Comparison of ENCODE assay signal across 14 cellular contexts in the genomic region with DNA sequence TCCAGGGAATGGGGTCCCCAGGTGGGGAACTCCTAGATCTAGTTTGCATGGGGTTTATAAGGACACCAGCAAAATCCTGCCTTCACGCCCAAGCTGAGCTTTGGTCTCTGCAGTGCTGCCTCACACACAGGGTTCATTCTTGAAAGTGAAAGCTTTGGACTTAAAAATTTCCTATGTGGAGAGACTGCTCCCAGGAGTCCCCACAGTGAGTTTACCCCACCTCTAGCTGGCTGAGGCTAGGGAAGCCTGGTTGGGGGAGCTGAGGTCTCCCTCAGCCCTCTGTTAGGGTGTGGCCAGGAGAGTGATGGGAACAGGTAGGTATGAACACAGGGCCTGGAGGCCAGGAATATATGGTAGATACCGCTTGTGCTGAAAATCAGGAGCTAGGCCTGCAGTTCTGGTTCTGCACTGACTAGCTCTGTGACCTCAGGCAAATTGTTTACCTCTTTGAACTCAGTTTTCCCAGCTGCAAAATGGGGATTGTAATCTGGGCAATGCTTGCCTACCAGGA. TPM values are rescaled to one million over a fixed set of nuclear protein-coding genes. Genes with fewer than 3 reads are reported as not detected.
DNase-seq lines count a peak whose midpoint lies in the region; ATAC-seq, FAIRE-seq and TF ChIP-seq lines count a peak whose summit lies in the region.
"Had no signal": no experiment of that assay in that cellular context is flagged by ENCODE, and none has a peak within 500 bp of the region (broad histone marks: within the 10 kb centered on the region; RNA-seq: fewer than 3 reads in every experiment).

No MANE protein-coding gene starts in this region.

- peaks cover 9% of the 10 kb centered on the region for H3K4me1 Mint-ChIP-seq in stimulated activated naive CD8-positive, alpha-beta T cell treated with anti-CD3 and anti-CD28 coated beads, Interleukin-15, amount 100 ng/mL, for 72 hours

- intact Hi-C loops in mammary epithelial cell (cut with micrococcal nuclease), result no loop called here
- intact Hi-C loops in breast epithelium (cut with DNase I; ENCODE audit: low total_unique reads), result no loop called here
- intact Hi-C loops in colonic mucosa (cut with DNase I), result no loop called here
- intact Hi-C loops in HepG2 (cut with micrococcal nuclease; ENCODE audit: unreplicated experiment), result loop anchor here (1.0 to 10.0 kb wide), 2 partner anchors 12 to 59 kb away; no protein-coding TSS in a partner anchor

- TF ChIP-seq EP300 in HepG2 (IDR thresholded peaks at IDR 0.05; ENCODE audit: low read depth in 2 of 2, low read length in 2 of 2), result no peak
- no peak for TF ChIP-seq EP300 in HepG2 (CRISPR knock-in tag; IDR thresholded peaks at IDR 0.05; ENCODE audit: borderline replicate concordance)
- TF ChIP-seq EP300 in upper lobe of left lung (IDR thresholded peaks at IDR 0.05), result no peak

- BruUV-seq in mammary epithelial cell (replicated peaks; lab: Mats Ljungman, UMichigan) (no TSS peak), HepG2 (replicated peaks; lab: Mats Ljungman, UMichigan) (TSS peak; percentile 40)

- no peak overlapping the region for H3K4me3 Mint-ChIP-seq in stimulated activated naive CD8-positive, alpha-beta T cell treated with anti-CD3 and anti-CD28 coated beads, Interleukin-15, amount 100 ng/mL, for 72 hours
- H3K4me3 Mint-ChIP-seq: activated T-helper 1 cell treated with anti-CD3 and anti-CD28 coated beads, Interleukin-12 subunit alpha, Interleukin-12 subunit beta, Interleukin-2, Interleukin-4 antibody, amounts not matched to agents 30 ng/mL and 10 ng/mL and 1 ng/mL, durations not matched to agents 14 hours and 24 hours and 36 hours; nephron progenitor cell had no signal

- H3K27me3 Mint-ChIP-seq in stimulated activated naive CD8-positive, alpha-beta T cell treated with anti-CD3 and anti-CD28 coated beads, Interleukin-15, amount 100 ng/mL, for 72 hours, result no peaks in the 10 kb centered on the region
- H3K27me3 Mint-ChIP-seq: activated B cell treated with CpG ODN at 0.5 μM for 24 hours had no signal

- TF ChIP-seq POLR2A in breast epithelium (IDR thresholded peaks at IDR 0.05) (no peak), HepG2 (IDR thresholded peaks at IDR 0.05; ENCODE audit: insufficient read depth in 1 of 2, low read depth in 2 of 2, low read length in 2 of 2) (no peak; a peak in 1 of 4 replicates), upper lobe of left lung (IDR thresholded peaks at IDR 0.05) (no peak)

- H3K4me2 ChIP-seq in mammary epithelial cell (ENCODE audit: insufficient read depth, low read depth, low read length), result no peak overlapping the region
- peak overlapping the region; percentile 82 for H3K4me2 ChIP-seq in HepG2 (ENCODE audit: low read depth, low read length)

- CTCF ChIA-PET in mammary epithelial cell (lab: Charles Lee; ENCODE audit: low non-redundant PET), result no interaction called here
- CTCF ChIA-PET in HepG2 (lab: Yijun Ruan, JAX; ENCODE audit: low intra/inter-chr PET ratio, low total read pairs), result no interaction called here

- H3K4me1 ChIP-seq in mammary epithelial cell (ENCODE audit: insufficient read depth, low read length) (peaks cover 25% of the 10 kb centered on the region), breast epithelium (no peaks in the 10 kb centered on the region), colonic mucosa (peaks cover 6% of the 10 kb centered on the region), HepG2 (ENCODE audit: insufficient read depth, low read length) (peaks cover 47% of the 10 kb centered on the region), upper lobe of left lung (peaks cover 0 to 24% (median 19%) of the 10 kb centered on the region in 4 donors)

- H3K27ac ChIP-seq in mammary epithelial cell (ENCODE audit: insufficient read depth, low read depth, low read length) (no peak overlapping the region), breast epithelium (peak overlapping the region in 1 of 2 donors; percentile 79), colonic mucosa (peak overlapping the region; percentile 65), HepG2 (ENCODE audit: extremely low read length, insufficient read depth, low read length) (peak overlapping the region; percentile 59), upper lobe of left lung (peak overlapping the region in 3 of 4 donors; percentile 44 to 68 (median 63))
- H3K27ac ChIP-seq: cardiac muscle cell had no signal

- H3K9me3 ChIP-seq in mammary epithelial cell (replicated peaks; ENCODE audit: insufficient read depth, low read length), result no peaks in the 10 kb centered on the region
- H3K9me3 ChIP-seq in breast epithelium, result no peaks in the 10 kb centered on the region
- no peaks in the 10 kb centered on the region for H3K9me3 ChIP-seq in colonic mucosa
- H3K9me3 ChIP-seq in HepG2 (ENCODE audit: low read length), result no peaks in the 10 kb centered on the region
- no peaks in the 10 kb centered on the region for H3K9me3 ChIP-seq in upper lobe of left lung
- H3K9me3 ChIP-seq: heart left ventricle had no signal

- peak; percentile 92 for ATAC-seq in HepG2
- ATAC-seq in upper lobe of left lung (ENCODE audit: low FRiP score in 2 of 2), result no peak
- no peak for ATAC-seq in stimulated activated naive CD8-positive, alpha-beta T cell treated with anti-CD3 and anti-CD28 coated beads, Interleukin-15, amount 100 ng/mL, for 72 hours
- no peak for ATAC-seq in HG02798 (IDR thresholded peaks at IDR 0.05; ENCODE audit: poor library complexity, unreplicated experiment)

- H3K36me3 ChIP-seq in mammary epithelial cell (ENCODE audit: insufficient read depth, low read length) (no peaks in the 10 kb centered on the region), breast epithelium (no peaks in the 10 kb centered on the region), colonic mucosa (no peaks in the 10 kb centered on the region), HepG2 (replicated peaks in 1 of 2; ENCODE audit: control insufficient read depth in 1 of 2, insufficient read depth in 2 of 2, low read length in 2 of 2) (no peaks in the 10 kb centered on the region), upper lobe of left lung (no peaks in the 10 kb centered on the region)
- H3K36me3 ChIP-seq: cardiac muscle cell, heart left ventricle had no signal

- no peak overlapping the region for H3K27ac Mint-ChIP-seq in stimulated activated naive CD8-positive, alpha-beta T cell treated with anti-CD3 and anti-CD28 coated beads, Interleukin-15, amount 100 ng/mL, for 72 hours
- H3K27ac Mint-ChIP-seq: activated B cell treated with CpG ODN at 0.5 μM for 24 hours; activated T-helper 1 cell treated with anti-CD3 and anti-CD28 coated beads, Interleukin-12 subunit alpha, Interleukin-12 subunit beta, Interleukin-2, Interleukin-4 antibody, amounts not matched to agents 30 ng/mL and 10 ng/mL and 1 ng/mL, durations not matched to agents 14 hours and 24 hours and 36 hours had no signal

- dilution Hi-C loops in mammary epithelial cell (cut with HindIII; ENCODE audit: low sequenced_read_pairs), result loop anchor here (5.0 kb wide), 1 partner anchor 256 kb away; no protein-coding TSS in a partner anchor

- H2AFZ ChIP-seq in mammary epithelial cell (ENCODE audit: low read depth, low read length) (no peak overlapping the region), HepG2 (ENCODE audit: low read length) (no peak overlapping the region)

- H4K20me1 ChIP-seq in mammary epithelial cell (ENCODE audit: insufficient read depth, low read length) (no peaks in the 10 kb centered on the region), HepG2 (ENCODE audit: insufficient read depth, low read length) (no peaks in the 10 kb centered on the region)

- TF ChIP-seq CTCF in mammary epithelial cell (conservative IDR thresholded peaks at IDR 0.05 in 1 of 2, IDR thresholded peaks at IDR 0.05 in 1 of 2; ENCODE audit: extremely low read depth in 1 of 2, insufficient read depth in 1 of 2, low read depth in 1 of 2, low read length in 2 of 2) (no peak), breast epithelium (IDR thresholded peaks at IDR 0.05) (no peak), colonic mucosa (IDR thresholded peaks at IDR 0.05) (no peak), HepG2 (CRISPR knock-in tag; IDR thresholded peaks at IDR 0.05) (0 out of 2 replicates have a peak, but pooled peaks have one; percentile 13), upper lobe of left lung (IDR thresholded peaks at IDR 0.05) (no peak)

- no peak overlapping the region for H3K4me3 ChIP-seq in mammary epithelial cell (replicated peaks in 1 of 3; ENCODE audit: insufficient read depth in 1 of 3, low read depth in 2 of 3, low read length in 3 of 3)
- no peak overlapping the region for H3K4me3 ChIP-seq in breast epithelium
- no peak overlapping the region for H3K4me3 ChIP-seq in colonic mucosa
- peak overlapping the region in 2 of 3 experiments; percentile 45 to 63; a peak in 4 of 6 replicates for H3K4me3 ChIP-seq in HepG2 (replicated peaks in 1 of 3; ENCODE audit: insufficient read depth in 1 of 3, low read depth in 2 of 3, low read length in 3 of 3)
- H3K4me3 ChIP-seq in upper lobe of left lung, result peak overlapping the region in 2 of 4 donors; percentile 37 to 38
- H3K4me3 ChIP-seq: cardiac muscle cell had no signal

- TF ChIP-seq RAD21 in HepG2 (CRISPR knock-in tag; IDR thresholded peaks at IDR 0.05), result peak; percentile 20; the same call in 1 of the 2 replicates

- peak; percentile 8 for DNase-seq in mammary epithelial cell
- DNase-seq in breast epithelium (ENCODE audit: low spot score in 2 of 2), result no peak
- peak; percentile 47 for DNase-seq in colonic mucosa
- peak; percentile 81 for DNase-seq in HepG2 (ENCODE audit: low spot score)
- no peak for DNase-seq in upper lobe of left lung
- DNase-seq in stimulated activated naive CD8-positive, alpha-beta T cell treated with anti-CD3 and anti-CD28 coated beads, Interleukin-15, amount 100 ng/mL, for 72 hours, result no peak
- DNase-seq in retina, result no peak
- DNase-seq: activated B cell treated with CpG ODN at 0.5 μM for 24 hours; heart left ventricle; nephron progenitor cell; stimulated activated CD4-positive, alpha-beta T cell treated with anti-CD3 and anti-CD28 coated beads, Interleukin-4, amount 100 ng/mL, for 24 hours had no signal

- H3K79me2 ChIP-seq in mammary epithelial cell (ENCODE audit: insufficient read depth, low read length), result no peaks in the 10 kb centered on the region
- H3K79me2 ChIP-seq in HepG2 (ENCODE audit: insufficient read depth, low read length), result no peaks in the 10 kb centered on the region

- no peaks in the 10 kb centered on the region for H3K9me3 Mint-ChIP-seq in stimulated activated naive CD8-positive, alpha-beta T cell treated with anti-CD3 and anti-CD28 coated beads, Interleukin-15, amount 100 ng/mL, for 72 hours
- H3K9me3 Mint-ChIP-seq: activated B cell treated with CpG ODN at 0.5 μM for 24 hours; activated T-helper 1 cell treated with anti-CD3 and anti-CD28 coated beads, Interleukin-12 subunit alpha, Interleukin-12 subunit beta, Interleukin-2, Interleukin-4 antibody, amounts not matched to agents 30 ng/mL and 10 ng/mL and 1 ng/mL, durations not matched to agents 14 hours and 24 hours and 36 hours; nephron progenitor cell had no signal

- in situ Hi-C loops in mammary epithelial cell (cut with MboI; ENCODE audit: low sequenced_read_pairs in 2 of 2) (no loop called here), HepG2 (cut with HindIII; ENCODE audit: extremely low pct_ligation_motif_present, low pct_unique_long_range_greater_than_20kb) (no loop called here)

- H3K9ac ChIP-seq in mammary epithelial cell (ENCODE audit: insufficient read depth, low read length) (no peak overlapping the region), colonic mucosa (ENCODE audit: low read depth in 2 of 2, low read length in 2 of 2) (peak overlapping the region in 1 of 2 donors; percentile 92), HepG2 (ENCODE audit: insufficient read depth, low read depth, low read length) (peak overlapping the region; percentile 57)

- peak; percentile 84 for FAIRE-seq in HepG2 (lab: Jason Lieb, UNC)

- WGBS in mammary epithelial cell (ENCODE audit: low coverage, missing lambda C conversion rate), result 79% methylated on average over 2 of the region's 2 CpGs
- WGBS in HepG2 (ENCODE audit: low lambda C conversion rate), result 22% methylated on average over 2 of the region's 2 CpGs
- WGBS in upper lobe of left lung, 2 donors, result 76% methylated on average over 2 of the region's 2 CpGs

- POLR2A ChIA-PET in HepG2 (lab: Yijun Ruan, JAX), result interaction anchor here (1.0 to 3.3 kb wide), 10 partner anchors 9 to 675 kb away, joined by 3 to 18 read pairs (median 4); partner anchors contain the start of genes FAM114A2 and MFAP3

- H3K27me3 ChIP-seq in mammary epithelial cell (ENCODE audit: insufficient read depth, low read length), result no peaks in the 10 kb centered on the region
- H3K27me3 ChIP-seq in breast epithelium, result no peaks in the 10 kb centered on the region
- no peaks in the 10 kb centered on the region for H3K27me3 ChIP-seq in colonic mucosa
- H3K27me3 ChIP-seq in HepG2 (ENCODE audit: control insufficient read depth in 1 of 2, insufficient read depth in 2 of 2, low read length in 2 of 2), result no peaks in the 10 kb centered on the region
- no peaks in the 10 kb centered on the region for H3K27me3 ChIP-seq in upper lobe of left lung
- H3K27me3 ChIP-seq: cardiac muscle cell, heart left ventricle had no signal

RNA-seq across cellular contexts. Expression of gene LARP1, which starts 41.5 kb away (rescaled TPM):
- total RNA-seq in mammary epithelial cell (100 to 1,000 TPM; 117 to 240 TPM), breast epithelium (100 to 1,000 TPM in 1 of 3 donors, 10 to 100 TPM in 2; 64.0 to 123 (median 73.7) TPM), colonic mucosa (100 to 1,000 TPM; 116 to 201 TPM), HepG2 (2016; rRNA removed; fragmentation: Illumina TruSeq; extraction: Trizol) (61.4 and 68.5 TPM in 2 replicates), upper lobe of left lung (100 to 1,000 TPM; 107 to 154 (median 129) TPM)
- polyA plus RNA-seq in mammary epithelial cell (110 TPM), HepG2 (2011; rRNA removed) (45.2 and 52.0 TPM in 2 replicates)
- polyA minus RNA-seq in mammary epithelial cell, result 287 TPM
- total RNA-seq in HepG2 (2016; cell fraction: cytosol; rRNA removed; fragmentation: Illumina TruSeq; extraction: Trizol; ENCODE audit: low read depth), result 8.7 and 8.9 TPM in 2 replicates
- 57.6 and 62.0 TPM in 2 replicates for total RNA-seq in HepG2 (2016; cell fraction: insoluble cytoplasmic fraction; rRNA removed; fragmentation: Illumina TruSeq; extraction: Trizol)
- total RNA-seq in HepG2 (2016; cell fraction: membrane; rRNA removed; fragmentation: Illumina TruSeq; extraction: Trizol), result 36.8 and 41.2 TPM in 2 replicates
- total RNA-seq in HepG2 (2016; cell fraction: nucleus; rRNA removed; fragmentation: Illumina TruSeq; extraction: Trizol), result 72.6 and 80.1 TPM in 2 replicates
- 29.4 and 31.7 TPM in 2 replicates for polyA plus RNA-seq in HepG2 (2011; cell fraction: cytosol; rRNA removed)
- polyA plus RNA-seq in HepG2 (2011; cell fraction: nucleus; rRNA removed), result 74.2 and 76.9 TPM in 2 replicates
- 59.4 and 62.0 TPM in 2 replicates for polyA plus RNA-seq in HepG2 (2012)
- polyA plus RNA-seq in HepG2 (2016; cell fraction: cytosol; fragmentation: Illumina TruSeq; extraction: Trizol; ENCODE audit: low read depth), result 4.0 and 4.5 TPM in 2 replicates
- 69.6 and 92.6 TPM in 2 replicates for polyA plus RNA-seq in HepG2 (2016; cell fraction: insoluble cytoplasmic fraction; fragmentation: Illumina TruSeq; extraction: Trizol; ENCODE audit: low read depth)
- polyA plus RNA-seq in HepG2 (2016; cell fraction: membrane; fragmentation: Illumina TruSeq; extraction: Trizol; ENCODE audit: low read depth), result 15.3 and 19.6 TPM in 2 replicates
- polyA plus RNA-seq in HepG2 (2016; cell fraction: nucleus; fragmentation: Illumina TruSeq; extraction: Trizol; ENCODE audit: insufficient read depth, low read depth), result 143 and 158 TPM in 2 replicates
- polyA minus RNA-seq in HepG2 (2011; rRNA and poly(A)+ RNA removed; ENCODE audit: low replicate concordance), result 72.7 and 144 TPM in 2 replicates
- 40.8 and 53.5 TPM in 2 replicates for polyA minus RNA-seq in HepG2 (2011; cell fraction: cytosol; rRNA and poly(A)+ RNA removed)
- polyA minus RNA-seq in HepG2 (2011; cell fraction: nucleus; rRNA and poly(A)+ RNA removed), result 66.0 and 100 TPM in 2 replicates

Comparison
In these comparisons a context has a peak if more than half of its experiments do, and no peak if none do; other contexts are left out.
1. DNase-seq: peak in mammary epithelial cell (single experiment), colonic mucosa (single experiment) and HepG2 (single experiment); none in breast epithelium (0 of 2), upper lobe of left lung (0 of 2), stimulated activated naive CD8-positive, alpha-beta T cell treated with anti-CD3 and anti-CD28 coated beads, Interleukin-15, amount 100 ng/mL, for 72 hours (0 of 2) and retina (single experiment).
2. H3K4me3 ChIP-seq: peak in HepG2 (2 of 3); none in mammary epithelial cell (0 of 3), breast epithelium (0 of 3) and colonic mucosa (single experiment).